In genomic region chr2:73933194-73933593, GRCh38 we compare ENCODE assay signal across 17 cellular contexts. TPM values are rescaled to one million over a fixed set of nuclear protein-coding genes. Genes with fewer than 3 reads are reported as not detected.
DNase-seq lines count a peak whose midpoint lies in the region; ATAC-seq and TF ChIP-seq lines count a peak whose summit lies in the region.
"Had no signal": no experiment of that assay in that cellular context is flagged by ENCODE, and none has a peak within 500 bp of the region (broad histone marks: within the 10 kb centered on the region; RNA-seq: fewer than 3 reads in every experiment).

No MANE protein-coding gene starts in this region.

- H3K27ac Mint-ChIP-seq in activated naive CD4-positive, alpha-beta T cell treated with anti-CD3 and anti-CD28 coated beads, Interleukin-2, amount 50 U/mL, for 24 hours: peak overlapping the region; percentile 77
- peak overlapping the region; percentile 69 for H3K27ac Mint-ChIP-seq in central memory CD8-positive, alpha-beta T cell (ENCODE audit: low read depth)
- H3K27ac Mint-ChIP-seq in type B pancreatic cell: peak overlapping the region; percentile 71
- H3K27ac Mint-ChIP-seq: activated CD4-positive, alpha-beta memory T cell treated with anti-CD3 and anti-CD28 coated beads, Interleukin-2, amount 10 ng/mL, durations not matched to agents 7 days and 5 days had no signal

- H3K23ac ChIP-seq in neuronal stem cell (ENCODE audit: low read depth, low read length, poor library complexity): no peak overlapping the region

- intact Hi-C loops in Right ventricle myocardium inferior (cut with DNase I): no loop called here

- no CpG with 5 or more reads among the region's 3 CpGs for whole genome bisulfite sequencing in neuronal stem cell (ENCODE audit: extremely low coverage in 2 of 2, insufficient read length in 2 of 2, insufficient replicate concordance in 1 of 2), 2 donors

- H2BK12ac ChIP-seq in neuronal stem cell (ENCODE audit: low read length): no peak overlapping the region

- peaks cover 0 to 3% of the 10 kb centered on the region in 2 donors for H3K4me1 ChIP-seq in neuronal stem cell (ENCODE audit: control insufficient read depth in 2 of 2, insufficient read depth in 1 of 2, low read depth in 1 of 2, low read length in 2 of 2)

- H3K27ac ChIP-seq in neuronal stem cell (replicated peaks; ENCODE audit: low read length): no peak overlapping the region
- H3K27ac ChIP-seq: coronary artery, KMS-11, psoas muscle had no signal

- TF ChIP-seq CTCF in type B pancreatic cell (conservative IDR thresholded peaks at IDR 0.05): no peak

- H3K4ac ChIP-seq in neuronal stem cell (ENCODE audit: low read length): no peak overlapping the region

- DNase-seq in activated naive CD4-positive, alpha-beta T cell (lab: John Stamatoyannopoulos, UW): no peak
- DNase-seq in NCI-H2227 treated with DMSO at 0.1 percent for 48 hours (lab: John Stamatoyannopoulos, UW): peak; percentile 70
- DNase-seq in central memory CD8-positive, alpha-beta T cell (ENCODE audit: low spot score in 2 of 2): no peak
- DNase-seq in type B pancreatic cell (ENCODE audit: extremely low spot score, unreplicated experiment): no peak
- no peak for DNase-seq in NK-92 treated with Interleukin-12 subunit alpha and Interleukin-12 subunit beta, amount 100 ng/mL, for 24 hours (lab: John Stamatoyannopoulos, UW)
- DNase-seq in neuronal stem cell (ENCODE audit: low spot score): no peak
- no peak for DNase-seq in Right ventricle myocardium inferior (ENCODE audit: missing footprints)
- DNase-seq: activated CD4-positive, alpha-beta memory T cell treated with anti-CD3 and anti-CD28 coated beads, Interleukin-2, amount 10 ng/mL, durations not matched to agents 7 days and 5 days; esophagus squamous epithelium; NCI-H446; psoas muscle; stimulated activated CD4-positive, alpha-beta T cell treated with anti-CD3 and anti-CD28 coated beads, Interleukin-1b, Interleukin-23, amount 100 ng/mL, for 48 hours; T1000 had no signal

- no peak overlapping the region for H2BK5ac ChIP-seq in neuronal stem cell (ENCODE audit: low read length)

- H2BK120ac ChIP-seq in neuronal stem cell (ENCODE audit: low read depth, low read length): no peak overlapping the region

- no peak overlapping the region for H3K18ac ChIP-seq in neuronal stem cell (ENCODE audit: low read length)

- H2BK15ac ChIP-seq in neuronal stem cell (ENCODE audit: low read length): no peak overlapping the region

- H4K8ac ChIP-seq in neuronal stem cell (ENCODE audit: low read depth, low read length): no peak overlapping the region

- H3K27me3 Mint-ChIP-seq in activated naive CD4-positive, alpha-beta T cell treated with anti-CD3 and anti-CD28 coated beads, Interleukin-2, amount 50 U/mL, for 24 hours: no peaks in the 10 kb centered on the region
- H3K27me3 Mint-ChIP-seq in central memory CD8-positive, alpha-beta T cell: no peaks in the 10 kb centered on the region
- H3K27me3 Mint-ChIP-seq in type B pancreatic cell: no peaks in the 10 kb centered on the region
- H3K27me3 Mint-ChIP-seq: activated CD4-positive, alpha-beta memory T cell treated with anti-CD3 and anti-CD28 coated beads, Interleukin-2, amount 10 ng/mL, durations not matched to agents 7 days and 5 days had no signal

- H3K36me3 Mint-ChIP-seq in activated naive CD4-positive, alpha-beta T cell treated with anti-CD3 and anti-CD28 coated beads, Interleukin-2, amount 50 U/mL, for 24 hours: peaks cover 35% of the 10 kb centered on the region
- H3K36me3 Mint-ChIP-seq in central memory CD8-positive, alpha-beta T cell (ENCODE audit: insufficient read depth): peaks cover 26% of the 10 kb centered on the region
- peaks cover 27% of the 10 kb centered on the region for H3K36me3 Mint-ChIP-seq in type B pancreatic cell

- no peak for ATAC-seq in central memory CD8-positive, alpha-beta T cell (replicated peaks; ENCODE audit: extremely low read depth, poor library complexity, severe bottlenecking)
- ATAC-seq in Right ventricle myocardium inferior: no peak
- ATAC-seq: GM12878, psoas muscle had no signal

- H2AFZ ChIP-seq in neuronal stem cell (ENCODE audit: low read length): no peak overlapping the region

- peaks cover 10 to 87% of the 10 kb centered on the region in 2 donors for H3K36me3 ChIP-seq in neuronal stem cell (replicated peaks in 1 of 2; ENCODE audit: control insufficient read depth in 2 of 2, insufficient read depth in 2 of 2, low read length in 2 of 2)

- H3K79me1 ChIP-seq in neuronal stem cell (ENCODE audit: low read depth, low read length): no peaks in the 10 kb centered on the region

- H3K27me3 ChIP-seq in neuronal stem cell (ENCODE audit: control insufficient read depth in 3 of 3, insufficient read depth in 3 of 3, low read depth in 1 of 3, low read length in 3 of 3): no peaks in the 10 kb centered on the region
- H3K27me3 ChIP-seq: esophagus squamous epithelium had no signal

- no peaks in the 10 kb centered on the region for H3K9me3 ChIP-seq in neuronal stem cell (replicated peaks in 1 of 2; ENCODE audit: control insufficient read depth in 2 of 2, insufficient read depth in 1 of 2, low read depth in 1 of 2, low read length in 2 of 2)
- H3K9me3 ChIP-seq: esophagus squamous epithelium, psoas muscle had no signal

- H2AK5ac ChIP-seq in neuronal stem cell (ENCODE audit: low read depth, low read length): no peak overlapping the region

- no peak overlapping the region for H4K91ac ChIP-seq in neuronal stem cell (ENCODE audit: low read depth, low read length, poor library complexity)

- H3K14ac ChIP-seq in neuronal stem cell (ENCODE audit: low read length): no peak overlapping the region

- H3K9me3 Mint-ChIP-seq in activated naive CD4-positive, alpha-beta T cell treated with anti-CD3 and anti-CD28 coated beads, Interleukin-2, amount 50 U/mL, for 24 hours: no peaks in the 10 kb centered on the region
- H3K9me3 Mint-ChIP-seq in central memory CD8-positive, alpha-beta T cell: no peaks in the 10 kb centered on the region
- H3K9me3 Mint-ChIP-seq in type B pancreatic cell: no peaks in the 10 kb centered on the region
- H3K9me3 Mint-ChIP-seq: activated CD4-positive, alpha-beta memory T cell treated with anti-CD3 and anti-CD28 coated beads, Interleukin-2, amount 10 ng/mL, durations not matched to agents 7 days and 5 days had no signal

- no peak overlapping the region for H3K4me2 ChIP-seq in neuronal stem cell (ENCODE audit: insufficient read depth, low read length, poor library complexity, severe bottlenecking)
- H3K4me2 ChIP-seq: KMS-11 had no signal

- H3K4me3 ChIP-seq in neuronal stem cell (ENCODE audit: low read length in 2 of 2): no peak overlapping the region
- H3K4me3 ChIP-seq: coronary artery, esophagus squamous epithelium, GM12878, psoas muscle had no signal

- H3K4me3 Mint-ChIP-seq in activated naive CD4-positive, alpha-beta T cell treated with anti-CD3 and anti-CD28 coated beads, Interleukin-2, amount 50 U/mL, for 24 hours: peak overlapping the region; percentile 80
- H3K4me3 Mint-ChIP-seq in central memory CD8-positive, alpha-beta T cell: no peak overlapping the region
- no peak overlapping the region for H3K4me3 Mint-ChIP-seq in type B pancreatic cell
- H3K4me3 Mint-ChIP-seq: activated CD4-positive, alpha-beta memory T cell treated with anti-CD3 and anti-CD28 coated beads, Interleukin-2, amount 10 ng/mL, durations not matched to agents 7 days and 5 days had no signal

- H3K4me1 Mint-ChIP-seq in activated naive CD4-positive, alpha-beta T cell treated with anti-CD3 and anti-CD28 coated beads, Interleukin-2, amount 50 U/mL, for 24 hours: peaks cover 88% of the 10 kb centered on the region
- peaks cover 66% of the 10 kb centered on the region for H3K4me1 Mint-ChIP-seq in central memory CD8-positive, alpha-beta T cell
- peaks cover 49% of the 10 kb centered on the region for H3K4me1 Mint-ChIP-seq in type B pancreatic cell (ENCODE audit: unreplicated experiment)

- no peak overlapping the region for H3K9ac ChIP-seq in neuronal stem cell (ENCODE audit: low read depth, low read length, poor library complexity)
- H3K9ac ChIP-seq: KMS-11 had no signal

RNA-seq across cellular contexts. Expression of gene DGUOK, which starts 6.5 kb away (rescaled TPM):
- total RNA-seq in type B pancreatic cell (ENCODE audit: low replicate concordance): 59.3 and 73.4 TPM in 2 replicates
- 175 TPM for polyA plus RNA-seq in neuronal stem cell (2013, experiment 1 of 2)
- polyA plus RNA-seq in neuronal stem cell (2013, experiment 2 of 2): 176 TPM
- 17.9 TPM for total RNA-seq in Right ventricle myocardium inferior

RNA-seq across cellular contexts. Expression of gene ACTG2, which starts 40.4 kb away (rescaled TPM):
- total RNA-seq in type B pancreatic cell (ENCODE audit: low replicate concordance): 4.2 and 13.7 TPM in 2 replicates
- 0.77 TPM for polyA plus RNA-seq in neuronal stem cell (2013, experiment 1 of 2)
- 0.73 TPM for polyA plus RNA-seq in neuronal stem cell (2013, experiment 2 of 2)
- 1.9 TPM for total RNA-seq in Right ventricle myocardium inferior
- total RNA-seq: activated CD4-positive, alpha-beta memory T cell treated with anti-CD3 and anti-CD28 coated beads, Interleukin-2, amount 10 ng/mL, durations not matched to agents 7 days and 5 days had no signal

RNA-seq across cellular contexts. Expression of gene TET3, which starts 51.5 kb away (rescaled TPM):
- total RNA-seq in type B pancreatic cell (ENCODE audit: low replicate concordance): 34.6 and 71.5 TPM in 2 replicates
- 5.1 TPM for polyA plus RNA-seq in neuronal stem cell (2013, experiment 1 of 2)
- 5.4 TPM for polyA plus RNA-seq in neuronal stem cell (2013, experiment 2 of 2)
- 2.6 TPM for total RNA-seq in Right ventricle myocardium inferior
